8 cellular contexts compared by ENCODE assay signal in genomic region chr19:17859533-17860330, GRCh38. TPM values are rescaled to one million over a fixed set of nuclear protein-coding genes. Genes with fewer than 3 reads are reported as not detected.
DNase-seq lines count a peak whose midpoint lies in the region; ATAC-seq and TF ChIP-seq lines count a peak whose summit lies in the region.

RPL18A (plus strand) TSS chr19:17859910; CDS start chr19:17859957, 47 bp downstream.

- H3K4me2 ChIP-seq in PC-3 (ENCODE audit: low read length): peak within 1 kb of the TSS; percentile 100

- peaks cover 47% of the 10 kb centered on the region for H3K36me3 ChIP-seq in PC-3 (ENCODE audit: low read depth, low read length)
- peaks cover 28 to 39% of the 10 kb centered on the region in 2 donors for H3K36me3 ChIP-seq in mucosa of rectum (ENCODE audit: control insufficient read depth in 2 of 2, insufficient read depth in 2 of 2, low read length in 2 of 2)

- H3K79me2 ChIP-seq in PC-3 (ENCODE audit: low read length): peaks cover 30% of the 10 kb centered on the region

- H3K4me3 ChIP-seq in PC-3 (ENCODE audit: low read length): peak within 1 kb of the TSS; percentile 87
- peak within 1 kb of the TSS; percentile 93 for H3K4me3 ChIP-seq in epithelial cell of proximal tubule (ENCODE audit: low read depth, low read length)
- peak within 1 kb of the TSS; percentile 85 to 100 for H3K4me3 ChIP-seq in mucosa of rectum (ENCODE audit: low read length in 2 of 2)

- H3K27ac ChIP-seq in PC-3 (ENCODE audit: low read length) (peak within 1 kb of the TSS; percentile 43), mucosa of rectum (ENCODE audit: low read depth in 2 of 2, low read length in 2 of 2) (peak within 1 kb of the TSS; percentile 77 to 83)

- peak; percentile 89 for ATAC-seq in GM21529 (IDR thresholded peaks at IDR 0.05; ENCODE audit: unreplicated experiment)
- ATAC-seq in PC-3: peak; percentile 95

- H3K9me2 ChIP-seq in PC-3 (replicated peaks; ENCODE audit: low read length): no peaks in the 10 kb centered on the region

- H3K27me3 ChIP-seq in PC-3 (ENCODE audit: low read length) (no peaks in the 10 kb centered on the region), mucosa of rectum (ENCODE audit: control insufficient read depth in 2 of 2, insufficient read depth in 2 of 2, low read length in 2 of 2) (no peaks in the 10 kb centered on the region)

- peak within 1 kb of the TSS; percentile 95 for H2AFZ ChIP-seq in PC-3 (ENCODE audit: low read length)

- intact Hi-C loops in PC-3 (cut with micrococcal nuclease): loop anchor here (2.0 to 5.0 kb wide), 3 partner anchors 62 to 82 kb away; partner anchors contain the start of genes B3GNT3 and CCDC124

- TF ChIP-seq CTCF in PC-3 (conservative IDR thresholded peaks at IDR 0.05; ENCODE audit: low read depth, low read length): peak; percentile 85
- TF ChIP-seq CTCF in epithelial cell of proximal tubule (conservative IDR thresholded peaks at IDR 0.05; ENCODE audit: low read depth, low read length): peak; percentile 80

- POLR2A ChIA-PET in PC-3 (lab: Charles Lee; ENCODE audit: unreplicated experiment): interaction anchor here (0.5 to 1.1 kb wide), 14 partner anchors 8 to 1845 kb away, joined by 3 to 17 read pairs (median 4); partner anchors contain the start of genes CCDC124 and JUND

- peaks cover 29% of the 10 kb centered on the region for H3F3A ChIP-seq in PC-3 (ENCODE audit: low read length, unreplicated experiment)

- TF ChIP-seq EP300 in Ishikawa (IDR thresholded peaks at IDR 0.05; ENCODE audit: borderline replicate concordance): no peak

- DNase-seq in DMS153 treated with DMSO at 0.1 percent for 48 hours (lab: John Stamatoyannopoulos, UW; ENCODE audit: unreplicated experiment) (peak; percentile 97), PC-3 (peak; percentile 99), epithelial cell of proximal tubule (ENCODE audit: low read depth) (peak; percentile 96)
- DNase-seq in activated T-cell treated with anti-CD3 and anti-CD28 coated beads, Interleukin-2, amount 50 U/mL, for 1 hour: peak; percentile 97
- DNase-seq in stimulated activated CD8-positive, alpha-beta memory T cell treated with anti-CD3 and anti-CD28 coated beads, Interleukin-7, amount 100 ng/mL, for 1 hour (ENCODE audit: low read depth in 2 of 2): peak; percentile 94 to 98

- peaks cover 48% of the 10 kb centered on the region for H4K20me1 ChIP-seq in PC-3 (ENCODE audit: low read length)

- H3K4me1 ChIP-seq in PC-3 (ENCODE audit: insufficient read depth, low read length) (peaks cover 16% of the 10 kb centered on the region), mucosa of rectum (ENCODE audit: control insufficient read depth in 2 of 2, insufficient read depth in 2 of 2, low read length in 2 of 2) (peaks cover 31 to 39% of the 10 kb centered on the region in 2 donors)

- CTCF ChIA-PET in PC-3 (lab: Charles Lee): interaction anchor here (0.6 to 1.4 kb wide), 25 partner anchors 10 to 431 kb away, joined by 3 to 33 read pairs (median 7); partner anchors contain the start of genes B3GNT3, CCDC124 and SLC5A5

- H3K9ac ChIP-seq in PC-3 (ENCODE audit: low read length) (peak within 1 kb of the TSS; percentile 98), mucosa of rectum (ENCODE audit: low read depth in 1 of 2, low read length in 2 of 2) (peak within 1 kb of the TSS; percentile 88 to 93)

- H3K9me3 ChIP-seq in PC-3 (ENCODE audit: low read length) (no peaks in the 10 kb centered on the region), mucosa of rectum (ENCODE audit: control insufficient read depth in 2 of 2, low read length in 2 of 2) (no peaks in the 10 kb centered on the region)

- peak; percentile 79 for TF ChIP-seq RAD21 in Ishikawa (IDR thresholded peaks at IDR 0.05; ENCODE audit: low read depth)

- no TSS peak for BruUV-seq in PC-3 (replicated peaks; lab: Mats Ljungman, UMichigan)

TF ChIP-seq in Ishikawa, 13 proteins besides CTCF, POLR2A, EP300 and RAD21:
- TF ChIP-seq USF1 (IDR thresholded peaks at IDR 0.05) (peak; percentile 58), MAX (IDR thresholded peaks at IDR 0.05) (peak; percentile 95), TCF12 (IDR thresholded peaks at IDR 0.05; ENCODE audit: low read depth) (peak; percentile 55; the same call in 1 of the 2 replicates), TAF1 (IDR thresholded peaks at IDR 0.05; ENCODE audit: low read depth) (peak; percentile 97), YY1 (IDR thresholded peaks at IDR 0.05; ENCODE audit: low read depth) (peak; percentile 91), EGR1 (IDR thresholded peaks at IDR 0.05) (no peak), CREB1 (IDR thresholded peaks at IDR 0.05; ENCODE audit: low read depth) (peak; percentile 59), TEAD4 (IDR thresholded peaks at IDR 0.05) (no peak)

RNA-seq across cellular contexts. Expression of gene RPL18A, which starts in this region (rescaled TPM):
- total RNA-seq in PC-3 (2014; rRNA removed): 1,763 and 2,241 TPM in 2 replicates
- 1,780 and 2,411 TPM in 2 replicates for total RNA-seq in epithelial cell of proximal tubule

Comparison
In these comparisons a context has a peak if more than half of its experiments do, and no peak if none do; other contexts are left out.
1. Peak in every context shown above with its lines: DNase-seq, ATAC-seq, H3K4me3 ChIP-seq and H3K27ac ChIP-seq.